ENCODE assay signal across 1 cellular context in genomic region chr12:120580787-120581723, GRCh38.
A peak's percentile ranks its signal among the peaks of the same experiment; 100 is the strongest.
TF ChIP-seq lines count a peak whose summit lies in the region.

POP5 (minus strand) TSS chr12:120581402; CDS start chr12:120581362, 40 bp downstream.

TF ChIP-seq in A549, 52 proteins besides CTCF, POLR2A, EP300 and RAD21 (continued from another document):
- TF ChIP-seq ELK1 (IDR thresholded peaks at IDR 0.05; ENCODE audit: low read depth, low read length) (no peak), NPAS2 (CRISPR knock-in tag; IDR thresholded peaks at IDR 0.05; ENCODE audit: borderline replicate concordance) (no peak), SREBF2 (IDR thresholded peaks at IDR 0.05) (no peak), CBX8 (IDR thresholded peaks at IDR 0.05) (no peak), NFE2L2 (conservative IDR thresholded peaks at IDR 0.05; ENCODE audit: low read length) (no peak), FOSB (CRISPR knock-in tag; IDR thresholded peaks at IDR 0.05) (peak; percentile 73), E2F6 (IDR thresholded peaks at IDR 0.05; ENCODE audit: borderline replicate concordance, low read depth) (peak; percentile 73; the same call in 1 of the 2 replicates), KDM1A (IDR thresholded peaks at IDR 0.05; ENCODE audit: low read depth) (no peak), JUN (IDR thresholded peaks at IDR 0.05) (peak; percentile 13 to 83; a peak in 2 of 5 replicates), PHF8 (IDR thresholded peaks at IDR 0.05; ENCODE audit: borderline replicate concordance, low read depth) (0 out of 2 replicates have a peak, but pooled peaks have one; percentile 55), USF2 (IDR thresholded peaks at IDR 0.05) (no peak), CEBPB (IDR thresholded peaks at IDR 0.05) (no peak), PBX3 (IDR thresholded peaks at IDR 0.05) (peak; percentile 42; the same call in 1 of the 2 replicates), ZSCAN20 (CRISPR knock-in tag; IDR thresholded peaks at IDR 0.05) (no peak), HMGXB4 (CRISPR knock-in tag; IDR thresholded peaks at IDR 0.05; ENCODE audit: borderline replicate concordance) (no peak), RFX5 (IDR thresholded peaks at IDR 0.05) (no peak), MAZ (IDR thresholded peaks at IDR 0.05; ENCODE audit: borderline replicate concordance, low read depth, low read length) (no peak), ESRRA (IDR thresholded peaks at IDR 0.05; ENCODE audit: borderline replicate concordance, low read length) (no peak), MAX (IDR thresholded peaks at IDR 0.05) (peak; percentile 84), HOXB5 (CRISPR knock-in tag; IDR thresholded peaks at IDR 0.05) (no peak), BHLHE40 (IDR thresholded peaks at IDR 0.05; ENCODE audit: low read depth, low read length) (no peak), HOXB13 (CRISPR knock-in tag; IDR thresholded peaks at IDR 0.05; ENCODE audit: low read depth) (no peak), MAFK (IDR thresholded peaks at IDR 0.05; ENCODE audit: partially characterized antibody) (no peak), JUNB (IDR thresholded peaks at IDR 0.05) (no peak), CBX2 (IDR thresholded peaks at IDR 0.05; ENCODE audit: borderline replicate concordance, low read depth) (no peak), FOXS1 (CRISPR knock-in tag; IDR thresholded peaks at IDR 0.05) (no peak), SMC3 (IDR thresholded peaks at IDR 0.05) (no peak), HDAC2 (IDR thresholded peaks at IDR 0.05) (no peak), CHD4 (IDR thresholded peaks at IDR 0.05; ENCODE audit: borderline replicate concordance) (no peak), ZC3H11A (IDR thresholded peaks at IDR 0.05) (no peak), BCL3 (IDR thresholded peaks at IDR 0.05) (peak; percentile 79; the same call in 1 of the 3 replicates), ATOH8 (CRISPR knock-in tag; IDR thresholded peaks at IDR 0.05; ENCODE audit: low read depth) (no peak), CHD2 (IDR thresholded peaks at IDR 0.05; ENCODE audit: low read length, partially characterized antibody) (no peak), EHMT2 (IDR thresholded peaks at IDR 0.05; ENCODE audit: low read depth) (no peak)
